ENCODE assay signal across 30 cellular contexts in genomic region chrX:83906921-83907320, GRCh38. TPM values are rescaled to one million over a fixed set of nuclear protein-coding genes. Genes with fewer than 3 reads are reported as not detected.
"Had no signal": no experiment of that assay in that cellular context is flagged by ENCODE, and none has a peak within 500 bp of the region (broad histone marks: within the 10 kb centered on the region; RNA-seq: fewer than 3 reads in every experiment).

No MANE protein-coding gene starts in this region.

- H3K27me3 ChIP-seq: stomach, suprapubic skin, testis, thyroid gland, tibial artery, tibial nerve, transverse colon, upper lobe of left lung, upper lobe of right lung, uterus, vagina had no signal

- ATAC-seq: stimulated activated effector memory CD8-positive, alpha-beta T cell treated with anti-CD3 and anti-CD28 coated beads, Interleukin-12 subunit alpha, Interleukin-12 subunit beta, amount 100 ng/mL, for 72 hours; stimulated activated memory B cell treated with anti-CD40 and anti-IgM and Interleukin-4, amounts not matched to agents 10 μg/mL and 1 μg/mL and 100 μg/mL, for 72 hours; stimulated activated naive B cell treated with anti-CD40 and anti-IgM and Interleukin-4, amounts not matched to agents 10 μg/mL and 1 μg/mL and 100 μg/mL, for 72 hours; stimulated activated naive CD8-positive, alpha-beta T cell treated with anti-CD3 and anti-CD28 coated beads, Interleukin-15, amount 100 ng/mL, for 72 hours; stimulated activated naive CD8-positive, alpha-beta T cell treated with anti-CD3 and anti-CD28 coated beads, Interleukin-15, Interleukin-2, amounts not matched to agents 100 U/mL and 50 U/mL, for 24 hours; upper lobe of right lung had no signal

- H3K4me3 ChIP-seq: stomach, suprapubic skin, testis, thoracic aorta, thyroid gland, tibial artery, tibial nerve, transverse colon, upper lobe of left lung, upper lobe of right lung, uterus, vagina had no signal

- H3K27ac ChIP-seq: stomach, suprapubic skin, testis, thoracic aorta, thyroid gland, tibial artery, tibial nerve, transverse colon, upper lobe of left lung, upper lobe of right lung, uterus, vagina had no signal

- DNase-seq: stimulated activated CD4-positive, alpha-beta T cell treated with anti-CD3 and anti-CD28 coated beads, Interleukin-2, amount 100 ng/mL, for 48 hours; stimulated activated CD4-positive, alpha-beta T cell treated with anti-CD3 and anti-CD28 coated beads, Interleukin-4, amount 100 ng/mL, for 1 hour; stimulated activated CD4-positive, alpha-beta T cell treated with anti-CD3 and anti-CD28 coated beads, Interleukin-4, amount 100 ng/mL, for 24 hours; stimulated activated CD4-positive, alpha-beta T cell treated with anti-CD3 and anti-CD28 coated beads, Interleukin-4, amount 100 ng/mL, for 4 hours; stimulated activated CD8-positive, alpha-beta memory T cell treated with anti-CD3 and anti-CD28 coated beads, Interleukin-4, amount 100 ng/mL, for 48 hours; stimulated activated naive B cell treated with anti-CD40 and anti-IgM and Interleukin-4, amounts not matched to agents 10 μg/mL and 1 μg/mL and 100 μg/mL, for 72 hours; stimulated activated naive CD4-positive, alpha-beta T cell; stimulated activated naive CD4-positive, alpha-beta T cell treated with Interleukin-2 at 50 U/mL for 16 hours; stimulated activated naive CD8-positive, alpha-beta T cell treated with anti-CD3 and anti-CD28 coated beads, Interleukin-15, amount 100 ng/mL, for 72 hours; stimulated activated naive CD8-positive, alpha-beta T cell treated with anti-CD3 and anti-CD28 coated beads, Interleukin-15, Interleukin-2, amounts not matched to agents 100 U/mL and 50 U/mL, for 24 hours; stomach; substantia nigra; testis; thyroid gland; tibial artery; transverse colon; trophoblast cell; upper lobe of right lung; uterus had no signal

- H3K36me3 ChIP-seq: stomach, suprapubic skin, thoracic aorta, thyroid gland, tibial artery, tibial nerve, transverse colon, upper lobe of left lung, upper lobe of right lung, uterus, vagina had no signal

- H3K4me1 ChIP-seq: stomach, suprapubic skin, testis, thyroid gland, tibial artery, tibial nerve, transverse colon, upper lobe of left lung, upper lobe of right lung, uterus, vagina had no signal

- H3K9me3 ChIP-seq: stomach, suprapubic skin, testis, thoracic aorta, thyroid gland, tibial artery, tibial nerve, transverse colon, upper lobe of left lung, upper lobe of right lung, uterus, vagina had no signal

RNA-seq across cellular contexts. Expression of gene CYLC1, which starts 46.0 kb away (rescaled TPM):
- total RNA-seq: stomach, subcutaneous adipose tissue, suprapubic skin, temporal lobe, thoracic aorta, thyroid gland, tibial nerve, transverse colon, upper lobe of left lung, upper lobe of right lung, ureter, urinary bladder, uterus, vagina had no signal
